12 cellular contexts compared by ENCODE assay signal in the genomic region with DNA sequence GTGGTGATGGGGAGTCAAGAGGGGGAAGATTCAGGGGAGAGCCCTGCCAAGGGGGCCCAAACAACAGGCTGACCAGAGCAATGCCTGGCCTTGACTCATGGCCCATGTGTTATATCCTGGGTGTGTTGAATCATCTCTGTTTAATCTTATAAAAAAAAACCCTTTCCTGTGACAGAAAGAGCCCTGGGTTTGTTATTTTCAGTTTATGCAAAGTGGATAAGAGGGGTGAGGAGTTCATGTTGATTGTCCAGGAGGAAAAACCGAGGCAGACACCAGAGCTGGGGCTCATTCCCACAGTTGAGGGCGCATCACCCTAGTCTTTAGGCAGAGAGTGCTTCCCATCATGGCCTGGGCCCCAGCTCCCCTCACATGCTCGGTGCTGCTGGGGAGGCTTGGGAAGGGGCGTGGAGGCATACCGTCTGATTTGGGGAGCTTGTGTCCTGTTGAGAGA. TPM values are rescaled to one million over a fixed set of nuclear protein-coding genes. Genes with fewer than 3 reads are reported as not detected.
DNase-seq lines count a peak whose midpoint lies in the region; ATAC-seq and TF ChIP-seq lines count a peak whose summit lies in the region.
"Had no signal": no experiment of that assay in that cellular context is flagged by ENCODE, and none has a peak within 500 bp of the region (broad histone marks: within the 10 kb centered on the region; RNA-seq: fewer than 3 reads in every experiment).

No MANE protein-coding gene starts in this region.

- H3K27ac Mint-ChIP-seq in activated CD8-positive, alpha-beta memory T cell treated with anti-CD3 and anti-CD28 coated beads, Interleukin-2, amount 10 ng/mL, durations not matched to agents 7 days and 5 days, result peak overlapping the region; percentile 75
- peak overlapping the region; percentile 82 for H3K27ac Mint-ChIP-seq in dendritic cell treated with granulocyte-macrophage colony-stimulating factor and Interleukin-4, amounts not matched to agents 40 ng/mL and 50 ng/mL, for 4 days
- peak overlapping the region; percentile 30 for H3K27ac Mint-ChIP-seq in stimulated activated naive CD8-positive, alpha-beta T cell treated with anti-CD3 and anti-CD28 coated beads, Interleukin-15, Interleukin-2, amounts not matched to agents 100 ng/mL and 50 ng/mL, for 24 hours
- H3K27ac Mint-ChIP-seq in WTC11, result no peak overlapping the region

- CTCF ChIA-PET in activated CD8-positive, alpha-beta memory T cell treated with anti-CD3 and anti-CD28 coated beads, Interleukin-2, amount 10 ng/mL, durations not matched to agents 7 days and 5 days (lab: Charles Lee), result interaction anchor here (2.1 to 7.5 kb wide), 2 partner anchors 62 to 129 kb away, joined by 12 to 172 read pairs; no protein-coding TSS in a partner anchor
- CTCF ChIA-PET in OCI-LY7 (lab: Charles Lee; ENCODE audit: unreplicated experiment), result interaction anchor here (0.7 kb wide), 1 partner anchor 131 kb away, joined by 3 read pairs; no protein-coding TSS in a partner anchor
- CTCF ChIA-PET in WTC11 (lab: Charles Lee), result no interaction called here

- H3K36me3 ChIP-seq in OCI-LY7 (ENCODE audit: insufficient read depth, low read length), result no peaks in the 10 kb centered on the region
- H3K36me3 ChIP-seq: vagina had no signal

- peak overlapping the region; percentile 56 for H3K4me2 ChIP-seq in OCI-LY7 (ENCODE audit: low read length)

- BruUV-seq in OCI-LY7 (replicated peaks; lab: Mats Ljungman, UMichigan), result no TSS peak

- H3K27ac ChIP-seq in OCI-LY7 (ENCODE audit: low read depth, low read length, poor library complexity, severe bottlenecking), result peak overlapping the region; percentile 7
- H3K27ac ChIP-seq: vagina had no signal

- no peaks in the 10 kb centered on the region for H3K9me2 ChIP-seq in OCI-LY7 (ENCODE audit: insufficient read depth, low read length)

- POLR2A ChIA-PET in OCI-LY7 (lab: Charles Lee), result interaction anchor here (0.6 kb wide), 1 partner anchor 20 kb away, joined by 3 read pairs; no protein-coding TSS in a partner anchor
- POLR2A ChIA-PET in WTC11 (lab: Charles Lee), result no interaction called here

- peaks cover 5% of the 10 kb centered on the region for H3K27me3 Mint-ChIP-seq in activated CD8-positive, alpha-beta memory T cell treated with anti-CD3 and anti-CD28 coated beads, Interleukin-2, amount 10 ng/mL, durations not matched to agents 7 days and 5 days
- H3K27me3 Mint-ChIP-seq in dendritic cell treated with granulocyte-macrophage colony-stimulating factor and Interleukin-4, amounts not matched to agents 40 ng/mL and 50 ng/mL, for 4 days, result no peaks in the 10 kb centered on the region
- H3K27me3 Mint-ChIP-seq in stimulated activated naive CD8-positive, alpha-beta T cell treated with anti-CD3 and anti-CD28 coated beads, Interleukin-15, Interleukin-2, amounts not matched to agents 100 ng/mL and 50 ng/mL, for 24 hours, result peaks cover 3% of the 10 kb centered on the region
- no peaks in the 10 kb centered on the region; the same call in 1 of the 2 replicates for H3K27me3 Mint-ChIP-seq in WTC11 (ENCODE audit: low read depth)

- no peaks in the 10 kb centered on the region for H3K79me2 ChIP-seq in OCI-LY7 (ENCODE audit: insufficient read depth, low read depth, low read length)

- peak; percentile 43 for ATAC-seq in activated CD8-positive, alpha-beta memory T cell treated with anti-CD3 and anti-CD28 coated beads, Interleukin-2, amount 10 ng/mL, durations not matched to agents 7 days and 5 days
- no peak for ATAC-seq in WTC11

- no peak overlapping the region for H3K4me3 Mint-ChIP-seq in activated CD8-positive, alpha-beta memory T cell treated with anti-CD3 and anti-CD28 coated beads, Interleukin-2, amount 10 ng/mL, durations not matched to agents 7 days and 5 days
- no peak overlapping the region for H3K4me3 Mint-ChIP-seq in dendritic cell treated with granulocyte-macrophage colony-stimulating factor and Interleukin-4, amounts not matched to agents 40 ng/mL and 50 ng/mL, for 4 days
- no peak overlapping the region for H3K4me3 Mint-ChIP-seq in stimulated activated naive CD8-positive, alpha-beta T cell treated with anti-CD3 and anti-CD28 coated beads, Interleukin-15, Interleukin-2, amounts not matched to agents 100 ng/mL and 50 ng/mL, for 24 hours
- H3K4me3 Mint-ChIP-seq in WTC11, result no peak overlapping the region

- peak overlapping the region; percentile 18 for H3K4me3 ChIP-seq in OCI-LY7 (ENCODE audit: low read depth, low read length, poor library complexity, severe bottlenecking)
- H3K4me3 ChIP-seq: vagina had no signal

- TF ChIP-seq CTCF in OCI-LY7 (conservative IDR thresholded peaks at IDR 0.05; ENCODE audit: low read length), result no peak
- no peak for TF ChIP-seq CTCF in WTC11 (IDR thresholded peaks at IDR 0.05)

- H2AFZ ChIP-seq in OCI-LY7 (ENCODE audit: low read length), result peak overlapping the region; percentile 82; the same call in 1 of the 2 replicates

- H3K9me3 Mint-ChIP-seq in activated CD8-positive, alpha-beta memory T cell treated with anti-CD3 and anti-CD28 coated beads, Interleukin-2, amount 10 ng/mL, durations not matched to agents 7 days and 5 days (ENCODE audit: low read depth), result no peaks in the 10 kb centered on the region
- no peaks in the 10 kb centered on the region for H3K9me3 Mint-ChIP-seq in dendritic cell treated with granulocyte-macrophage colony-stimulating factor and Interleukin-4, amounts not matched to agents 40 ng/mL and 50 ng/mL, for 4 days
- H3K9me3 Mint-ChIP-seq in stimulated activated naive CD8-positive, alpha-beta T cell treated with anti-CD3 and anti-CD28 coated beads, Interleukin-15, Interleukin-2, amounts not matched to agents 100 ng/mL and 50 ng/mL, for 24 hours, result no peaks in the 10 kb centered on the region
- H3K9me3 Mint-ChIP-seq in WTC11, result no peaks in the 10 kb centered on the region

- intact Hi-C loops in OCI-LY7 (cut with micrococcal nuclease; ENCODE audit: unreplicated experiment), result no loop called here
- intact Hi-C loops in dendritic cell treated with granulocyte-macrophage colony-stimulating factor and Interleukin-4, amounts not matched to agents 40 ng/mL and 50 ng/mL, for 4 days (cut with micrococcal nuclease), result loop anchor here (5.0 kb wide), 1 partner anchor 43 kb away; a partner anchor contains a TSS

- DNase-seq in activated CD8-positive, alpha-beta memory T cell treated with anti-CD3 and anti-CD28 coated beads, Interleukin-2, amount 10 ng/mL, durations not matched to agents 7 days and 5 days, result no peak
- no peak for DNase-seq in activated CD8-positive, alpha-beta memory T cell treated with anti-CD3 and anti-CD28 coated beads for 24 hours
- DNase-seq in OCI-LY7 (ENCODE audit: low spot score) (peak; percentile 13), WTC11 (ENCODE audit: low spot score) (no peak), NCI-H69 (lab: John Stamatoyannopoulos, UW) (no peak), NCI-H2081 treated with DMSO at 0.1 percent for 48 hours (lab: John Stamatoyannopoulos, UW) (no peak)
- DNase-seq: activated CD8-positive, alpha-beta memory T cell treated with anti-CD3 and anti-CD28 coated beads, Interleukin-2, amount 50 U/mL, for 4 hours; NCI-H187; SHP77 treated with DMSO at 0.1 percent for 48 hours had no signal

- no peaks in the 10 kb centered on the region for H3K36me3 Mint-ChIP-seq in activated CD8-positive, alpha-beta memory T cell treated with anti-CD3 and anti-CD28 coated beads, Interleukin-2, amount 10 ng/mL, durations not matched to agents 7 days and 5 days
- no peaks in the 10 kb centered on the region for H3K36me3 Mint-ChIP-seq in dendritic cell treated with granulocyte-macrophage colony-stimulating factor and Interleukin-4, amounts not matched to agents 40 ng/mL and 50 ng/mL, for 4 days (ENCODE audit: low read depth)
- no peaks in the 10 kb centered on the region for H3K36me3 Mint-ChIP-seq in stimulated activated naive CD8-positive, alpha-beta T cell treated with anti-CD3 and anti-CD28 coated beads, Interleukin-15, Interleukin-2, amounts not matched to agents 100 ng/mL and 50 ng/mL, for 24 hours (ENCODE audit: low read depth)
- no peaks in the 10 kb centered on the region for H3K36me3 Mint-ChIP-seq in WTC11

- no peaks in the 10 kb centered on the region for H3K9me3 ChIP-seq in OCI-LY7 (ENCODE audit: low read length)
- H3K9me3 ChIP-seq: vagina had no signal

- peaks cover 38% of the 10 kb centered on the region for H3K4me1 Mint-ChIP-seq in activated CD8-positive, alpha-beta memory T cell treated with anti-CD3 and anti-CD28 coated beads, Interleukin-2, amount 10 ng/mL, durations not matched to agents 7 days and 5 days
- peaks cover 70% of the 10 kb centered on the region for H3K4me1 Mint-ChIP-seq in dendritic cell treated with granulocyte-macrophage colony-stimulating factor and Interleukin-4, amounts not matched to agents 40 ng/mL and 50 ng/mL, for 4 days (ENCODE audit: low read depth)
- H3K4me1 Mint-ChIP-seq in stimulated activated naive CD8-positive, alpha-beta T cell treated with anti-CD3 and anti-CD28 coated beads, Interleukin-15, Interleukin-2, amounts not matched to agents 100 ng/mL and 50 ng/mL, for 24 hours (ENCODE audit: low read depth), result peaks cover 29% of the 10 kb centered on the region
- peaks cover 7% of the 10 kb centered on the region for H3K4me1 Mint-ChIP-seq in WTC11

- H3K4me1 ChIP-seq in OCI-LY7 (ENCODE audit: insufficient read depth, low read length, poor library complexity, severe bottlenecking), result peaks cover 26% of the 10 kb centered on the region
- H3K4me1 ChIP-seq: vagina had no signal

- no peaks in the 10 kb centered on the region for H4K20me1 ChIP-seq in OCI-LY7 (ENCODE audit: insufficient read depth, low read length)

TF ChIP-seq in WTC11, 78 proteins besides CTCF, POLR2A, EP300 and RAD21 (continues in another document):
- no peak for TF ChIP-seq TP53 (CRISPR knock-in tag; IDR thresholded peaks at IDR 0.05)

RNA-seq across cellular contexts. Expression of a gene that starts 30.9 kb away (rescaled TPM):
- total RNA-seq in activated CD8-positive, alpha-beta memory T cell treated with anti-CD3 and anti-CD28 coated beads, Interleukin-2, amount 10 ng/mL, durations not matched to agents 7 days and 5 days, result not detected
- not detected in 2 replicates for total RNA-seq in OCI-LY7 (2014; rRNA removed; shearing (Covaris generic))
- total RNA-seq in OCI-LY7 (2022) (0.63 TPM in 1 of 2 replicates, not detected in the other), WTC11 (2021) (0.30 to 0.48 TPM in 2 of 3 replicates, not detected in the other)
- total RNA-seq: vagina had no signal

RNA-seq across cellular contexts. Expression of a gene that starts 43.5 kb away (rescaled TPM):
- under 1 TPM in 1 of 2 experiments, not detected in 1; 0.14 TPM for total RNA-seq in activated CD8-positive, alpha-beta memory T cell treated with anti-CD3 and anti-CD28 coated beads, Interleukin-2, amount 10 ng/mL, durations not matched to agents 7 days and 5 days
- total RNA-seq in OCI-LY7 (2014; rRNA removed; shearing (Covaris generic)), result not detected in 2 replicates
- total RNA-seq in OCI-LY7 (2022), result not detected in 2 replicates
- total RNA-seq in WTC11 (2021), result not detected in 3 replicates
